ENCODE assay signal across 1 cellular context in genomic region chr11:62545437-62546243, GRCh38.
A peak's percentile ranks its signal among the peaks of the same experiment; 100 is the strongest.
TF ChIP-seq lines count a peak whose summit lies in the region.

No MANE protein-coding gene starts in this region.

TF ChIP-seq in HepG2, 621 proteins besides CTCF, POLR2A, EP300 and RAD21 (continued from another document and continues in another):
- TF ChIP-seq ZNF318 (CRISPR knock-in tag; IDR thresholded peaks at IDR 0.05) (peak; percentile 36; the same call in 1 of the 2 replicates), ZSCAN25 (CRISPR knock-in tag; IDR thresholded peaks at IDR 0.05) (peak; percentile 74; the same call in 1 of the 2 replicates), NFYC (CRISPR knock-in tag; IDR thresholded peaks at IDR 0.05) (peak; percentile 21; the same call in 1 of the 2 replicates), PAF1 (CRISPR knock-in tag; IDR thresholded peaks at IDR 0.05) (no peak), ZNF230 (CRISPR knock-in tag; IDR thresholded peaks at IDR 0.05) (no peak), MED13 (CRISPR knock-in tag; IDR thresholded peaks at IDR 0.05) (peak; percentile 43; the same call in 1 of the 2 replicates), TCF7 (IDR thresholded peaks at IDR 0.05; ENCODE audit: low read depth) (no peak), ZNF879 (CRISPR knock-in tag; IDR thresholded peaks at IDR 0.05) (peak; percentile 79), NR2C2 (CRISPR knock-in tag; IDR thresholded peaks at IDR 0.05; ENCODE audit: borderline replicate concordance) (0 out of 2 replicates have a peak, but pooled peaks have one; percentile 29), DR1 (CRISPR knock-in tag; IDR thresholded peaks at IDR 0.05) (no peak), PHF8 (CRISPR knock-in tag; IDR thresholded peaks at IDR 0.05) (no peak; the same call in none of the 2 replicates), ZNF468 (CRISPR knock-in tag; IDR thresholded peaks at IDR 0.05) (peak; percentile 13; the same call in 1 of the 2 replicates), MTA1 (CRISPR knock-in tag; IDR thresholded peaks at IDR 0.05; ENCODE audit: borderline replicate concordance) (0 out of 2 replicates have a peak, but pooled peaks have one; percentile 46), LBX2 (CRISPR knock-in tag; IDR thresholded peaks at IDR 0.05; ENCODE audit: borderline replicate concordance) (no peak), DPF2 (CRISPR knock-in tag; IDR thresholded peaks at IDR 0.05; ENCODE audit: borderline replicate concordance, low read depth) (no peak; the same call in 1 of the 2 replicates), ZSCAN9 (CRISPR knock-in tag; IDR thresholded peaks at IDR 0.05; ENCODE audit: borderline replicate concordance) (peak; percentile 33; the same call in 1 of the 2 replicates), FOXK2 (IDR thresholded peaks at IDR 0.05) (no peak), KLF9 (CRISPR knock-in tag; IDR thresholded peaks at IDR 0.05; ENCODE audit: low read depth) (no peak), ZNF142 (CRISPR knock-in tag; IDR thresholded peaks at IDR 0.05) (peak; percentile 34; the same call in 1 of the 2 replicates), SMC3 (IDR thresholded peaks at IDR 0.05; ENCODE audit: low read length) (no peak), ZNF605 (CRISPR knock-in tag; IDR thresholded peaks at IDR 0.05) (peak; percentile 53; the same call in 1 of the 2 replicates), TRIM24 (CRISPR knock-in tag; IDR thresholded peaks at IDR 0.05) (no peak), MEIS1 (CRISPR knock-in tag; IDR thresholded peaks at IDR 0.05; ENCODE audit: borderline replicate concordance) (no peak; the same call in 1 of the 2 replicates), ZNF709 (CRISPR knock-in tag; IDR thresholded peaks at IDR 0.05) (peak; percentile 71), ZZZ3 (CRISPR knock-in tag; IDR thresholded peaks at IDR 0.05; ENCODE audit: borderline replicate concordance) (peak; percentile 35; the same call in 1 of the 2 replicates), FOXO1 (CRISPR knock-in tag; IDR thresholded peaks at IDR 0.05) (no peak), UBTF (CRISPR knock-in tag; IDR thresholded peaks at IDR 0.05) (peak; percentile 52), SIX1 (CRISPR knock-in tag; IDR thresholded peaks at IDR 0.05; ENCODE audit: borderline replicate concordance) (0 out of 2 replicates have a peak, but pooled peaks have one; percentile 13), KAT8 (CRISPR knock-in tag; IDR thresholded peaks at IDR 0.05) (peak; percentile 47; the same call in 1 of the 2 replicates), ZGPAT (CRISPR knock-in tag; IDR thresholded peaks at IDR 0.05) (peak; percentile 63; the same call in 1 of the 2 replicates), JUNB (CRISPR knock-in tag; IDR thresholded peaks at IDR 0.05; ENCODE audit: borderline replicate concordance) (peak; percentile 50; the same call in 1 of the 2 replicates), NFE2L1 (CRISPR knock-in tag; IDR thresholded peaks at IDR 0.05; ENCODE audit: borderline replicate concordance) (0 out of 2 replicates have a peak, but pooled peaks have one; percentile 27), YEATS2 (CRISPR knock-in tag; IDR thresholded peaks at IDR 0.05; ENCODE audit: borderline replicate concordance) (no peak), ZBTB7B (CRISPR knock-in tag; IDR thresholded peaks at IDR 0.05) (peak; percentile 71; the same call in 1 of the 2 replicates), ZNF687 (CRISPR knock-in tag; IDR thresholded peaks at IDR 0.05) (peak; percentile 89), KLF6 (CRISPR knock-in tag; IDR thresholded peaks at IDR 0.05) (0 out of 2 replicates have a peak, but pooled peaks have one; percentile 10)
